Comparison of ENCODE assay signal across 16 cellular contexts in genomic region chr3:48367201-48367600, GRCh38. TPM values are rescaled to one million over a fixed set of nuclear protein-coding genes. Genes with fewer than 3 reads are reported as not detected.
DNase-seq lines count a peak whose midpoint lies in the region; TF ChIP-seq lines count a peak whose summit lies in the region.
"Had no signal": no experiment of that assay in that cellular context is flagged by ENCODE, and none has a peak within 500 bp of the region (broad histone marks: within the 10 kb centered on the region; RNA-seq: fewer than 3 reads in every experiment).

No MANE protein-coding gene starts in this region.

- POLR2A ChIA-PET in A673 (lab: Charles Lee; ENCODE audit: low non-redundant PET): no interaction called here
- POLR2A ChIA-PET in HEK293 (lab: Yijun Ruan, JAX): no interaction called here
- POLR2A ChIA-PET in activated CD4-positive, alpha-beta T cell treated with anti-CD3 and anti-CD28 coated beads, Interleukin-2, amount 10 ng/mL, durations not matched to agents 7 days and 5 days (lab: Charles Lee): no interaction called here

- H3K36me3 ChIP-seq in A673 (ENCODE audit: insufficient read depth, low read length, poor library complexity, severe bottlenecking) (no peaks in the 10 kb centered on the region), HEK293 (ENCODE audit: control insufficient read depth in 2 of 2, insufficient read depth in 1 of 2, low read length in 2 of 2) (no peaks in the 10 kb centered on the region)

- no peaks in the 10 kb centered on the region for H3K4me1 Mint-ChIP-seq in activated CD4-positive, alpha-beta T cell treated with anti-CD3 and anti-CD28 coated beads, Interleukin-2, amount 10 ng/mL, durations not matched to agents 7 days and 5 days
- H3K4me1 Mint-ChIP-seq: B cell had no signal

- H3K27ac ChIP-seq in A673 (ENCODE audit: low read depth, low read length, poor library complexity, severe bottlenecking) (no peak overlapping the region), HEK293 (ENCODE audit: extremely low read depth, low read depth, low read length) (no peak overlapping the region)
- H3K27ac ChIP-seq: KMS-11 had no signal

- H3K36me3 Mint-ChIP-seq in activated CD4-positive, alpha-beta T cell treated with anti-CD3 and anti-CD28 coated beads, Interleukin-2, amount 10 ng/mL, durations not matched to agents 7 days and 5 days (ENCODE audit: low read depth): no peaks in the 10 kb centered on the region
- H3K36me3 Mint-ChIP-seq: naive thymus-derived CD4-positive, alpha-beta T cell had no signal

- no peaks in the 10 kb centered on the region for H3K9me3 ChIP-seq in A673 (ENCODE audit: low read depth, low read length, poor library complexity, severe bottlenecking)
- H3K9me3 ChIP-seq in HEK293 (ENCODE audit: control insufficient read depth, insufficient read depth, low read depth, low read length): no peaks in the 10 kb centered on the region

- no peak overlapping the region for H3K4me3 ChIP-seq in A673 (ENCODE audit: low read depth, low read length, poor library complexity, severe bottlenecking)
- H3K4me3 ChIP-seq in HEK293 (ENCODE audit: low read depth, low read length): no peak overlapping the region
- H3K4me3 ChIP-seq in fibroblast of pulmonary artery (replicated peaks; ENCODE audit: low read depth, low read length): no peak overlapping the region

- H3K27ac Mint-ChIP-seq in activated CD4-positive, alpha-beta T cell treated with anti-CD3 and anti-CD28 coated beads, Interleukin-2, amount 10 ng/mL, durations not matched to agents 7 days and 5 days: no peak overlapping the region
- H3K27ac Mint-ChIP-seq: B cell had no signal

- CTCF ChIA-PET in A673 (lab: Charles Lee): no interaction called here
- CTCF ChIA-PET in HEK293 (lab: Yijun Ruan, JAX): interaction anchor here (2.6 kb wide), 1 partner anchor 69 kb away, joined by 10 read pairs; no protein-coding TSS in a partner anchor
- CTCF ChIA-PET in activated CD4-positive, alpha-beta T cell treated with anti-CD3 and anti-CD28 coated beads, Interleukin-2, amount 10 ng/mL, durations not matched to agents 7 days and 5 days (lab: Charles Lee): interaction anchor here (0.8 to 1.2 kb wide), 3 partner anchors 10 to 69 kb away, joined by 3 read pairs; no protein-coding TSS in a partner anchor

- H3K4me3 Mint-ChIP-seq in activated CD4-positive, alpha-beta T cell treated with anti-CD3 and anti-CD28 coated beads, Interleukin-2, amount 10 ng/mL, durations not matched to agents 7 days and 5 days: no peak overlapping the region
- H3K4me3 Mint-ChIP-seq: B cell; naive thymus-derived CD4-positive, alpha-beta T cell had no signal

- H3K27me3 ChIP-seq in A673 (replicated peaks; ENCODE audit: insufficient read depth, low read depth, low read length, poor library complexity): no peaks in the 10 kb centered on the region

- BruUV-seq in A673 (replicated peaks; lab: Mats Ljungman, UMichigan): no TSS peak

- TF ChIP-seq CTCF in A673 (conservative IDR thresholded peaks at IDR 0.05; ENCODE audit: low read depth, low read length) (no peak), HEK293 (tag by site-specific recombination; IDR thresholded peaks at IDR 0.05) (no peak), fibroblast of pulmonary artery (IDR thresholded peaks at IDR 0.05; ENCODE audit: low read length, missing control alignments) (no peak)

- intact Hi-C loops in A673 (cut with micrococcal nuclease; ENCODE audit: unreplicated experiment): no loop called here

- peak; percentile 1 for DNase-seq in A673 (ENCODE audit: low spot score)
- peak; percentile 0 for DNase-seq in NCI-H774 (lab: John Stamatoyannopoulos, UW)
- DNase-seq in fibroblast of pulmonary artery (ENCODE audit: low read depth): peak; percentile 1
- no peak for DNase-seq in activated CD4-positive, alpha-beta T cell treated with anti-CD3 and anti-CD28 coated beads, Interleukin-2, amount 10 ng/mL, durations not matched to agents 7 days and 5 days
- DNase-seq in SIG-M5 treated with dmso at 0.1 percent for 504 hours (lab: John Stamatoyannopoulos, UW; ENCODE audit: unreplicated experiment): no peak
- no peak for DNase-seq in HuH-7.5 (ENCODE audit: low spot score)
- DNase-seq in GM19240 (ENCODE audit: insufficient read length, low spot score): no peak
- DNase-seq: activated T-cell treated with anti-CD3 and anti-CD28 coated beads, Interleukin-2, amount 50 U/mL, for 1 hour; foreskin melanocyte; islet precursor cell; naive thymus-derived CD4-positive, alpha-beta T cell; NCI-H510A treated with DMSO at 0.1 percent for 48 hours had no signal

- peaks cover 5% of the 10 kb centered on the region for H3K9me3 Mint-ChIP-seq in activated CD4-positive, alpha-beta T cell treated with anti-CD3 and anti-CD28 coated beads, Interleukin-2, amount 10 ng/mL, durations not matched to agents 7 days and 5 days

- peaks cover 6% of the 10 kb centered on the region for H3K27me3 Mint-ChIP-seq in activated CD4-positive, alpha-beta T cell treated with anti-CD3 and anti-CD28 coated beads, Interleukin-2, amount 10 ng/mL, durations not matched to agents 7 days and 5 days
- H3K27me3 Mint-ChIP-seq: B cell had no signal

- H3K4me1 ChIP-seq in A673 (ENCODE audit: insufficient read depth, low read length, poor library complexity, severe bottlenecking): no peaks in the 10 kb centered on the region
- no peaks in the 10 kb centered on the region for H3K4me1 ChIP-seq in HEK293 (ENCODE audit: control insufficient read depth, insufficient read depth, low read length)

TF ChIP-seq in HEK293, 187 proteins besides CTCF, POLR2A, EP300 and RAD21:
- TF ChIP-seq ZFP69B (tag by site-specific recombination; IDR thresholded peaks at IDR 0.05): peak; percentile 67
- TF ChIP-seq GLIS1 (tag by site-specific recombination; IDR thresholded peaks at IDR 0.05): peak; percentile 70
- TF ChIP-seq ZNF692 (tag by site-specific recombination; IDR thresholded peaks at IDR 0.05): peak; percentile 83
- 0 out of 2 replicates have a peak, but pooled peaks have one; percentile 24 for TF ChIP-seq ZIC2 (tag by site-specific recombination; IDR thresholded peaks at IDR 0.05)
- TF ChIP-seq ZNF354C (tag by site-specific recombination; IDR thresholded peaks at IDR 0.05; ENCODE audit: borderline replicate concordance, low read depth): no peak
- TF ChIP-seq ZBTB17 (tag by site-specific recombination; IDR thresholded peaks at IDR 0.05): 0 out of 2 replicates have a peak, but pooled peaks have one; percentile 18
- no peak for TF ChIP-seq ZBTB10 (tag by site-specific recombination; IDR thresholded peaks at IDR 0.05)

RNA-seq across cellular contexts. Expression of gene FBXW12, which starts 4.8 kb away (rescaled TPM):
- 0.55 and 0.60 TPM in 2 replicates for total RNA-seq in A673 (2021)
- not detected for total RNA-seq in activated CD4-positive, alpha-beta T cell treated with anti-CD3 and anti-CD28 coated beads, Interleukin-2, amount 10 ng/mL, durations not matched to agents 7 days and 5 days
- total RNA-seq: B cell; naive thymus-derived CD4-positive, alpha-beta T cell had no signal

RNA-seq across cellular contexts. Expression of gene SPINK8, which starts 33.7 kb away (rescaled TPM):
- not detected in 2 replicates for total RNA-seq in A673 (2021)
- total RNA-seq in activated CD4-positive, alpha-beta T cell treated with anti-CD3 and anti-CD28 coated beads, Interleukin-2, amount 10 ng/mL, durations not matched to agents 7 days and 5 days: not detected
- total RNA-seq: B cell; naive thymus-derived CD4-positive, alpha-beta T cell; sciatic nerve had no signal

Comparison
In these comparisons a context has a peak if more than half of its experiments do, and no peak if none do; other contexts are left out.
1. DNase-seq: peak in A673 (single experiment), NCI-H774 (single experiment) and fibroblast of pulmonary artery (single experiment); none in activated CD4-positive, alpha-beta T cell treated with anti-CD3 and anti-CD28 coated beads, Interleukin-2, amount 10 ng/mL, durations not matched to agents 7 days and 5 days (single experiment), SIG-M5 treated with dmso at 0.1 percent for 504 hours (single experiment), HuH-7.5 (single experiment) and GM19240 (single experiment).